20 cellular contexts compared by ENCODE assay signal in genomic region chr10:74949843-74950765, GRCh38.
DNase-seq lines count a peak whose midpoint lies in the region; ATAC-seq and TF ChIP-seq lines count a peak whose summit lies in the region.
"Had no signal": no experiment of that assay in that cellular context is flagged by ENCODE, and none has a peak within 500 bp of the region (broad histone marks: within the 10 kb centered on the region; RNA-seq: fewer than 3 reads in every experiment).

No MANE protein-coding gene starts in this region.

- TF ChIP-seq CTCF in A673 (conservative IDR thresholded peaks at IDR 0.05; ENCODE audit: low read depth, low read length) (no peak), mesothelial cell of epicardium (IDR thresholded peaks at IDR 0.05; ENCODE audit: unreplicated experiment) (no peak)

- CTCF ChIA-PET in A673 (lab: Charles Lee) = no interaction called here

- H3K27ac Mint-ChIP-seq in activated T-helper 17 cell treated with anti-CD3 and anti-CD28 coated beads, Interleukin-2, amount 50 U/mL, for 72 hours = peak overlapping the region; percentile 63
- peak overlapping the region; percentile 86 for H3K27ac Mint-ChIP-seq in mesothelial cell of epicardium
- H3K27ac Mint-ChIP-seq: activated naive CD8-positive, alpha-beta T cell treated with anti-CD3 and anti-CD28 coated beads, Interleukin-2, amount 10 ng/mL, durations not matched to agents 7 days and 5 days; T-cell had no signal

- DNase-seq in A673 (ENCODE audit: low spot score) (peak; percentile 39), ELR (ENCODE audit: low read depth) (peak; percentile 61), mesothelial cell of epicardium (ENCODE audit: low spot score in 2 of 2, unreplicated experiment in 2 of 2) (no peak), NCI-H2107 treated with DMSO at 0.1 percent for 48 hours (lab: John Stamatoyannopoulos, UW; ENCODE audit: unreplicated experiment) (no peak), G401 (ENCODE audit: low spot score) (no peak)
- DNase-seq in stimulated activated CD4-positive, alpha-beta T cell treated with anti-CD3 and anti-CD28 coated beads, Interleukin-4, amount 100 ng/mL, for 4 hours = no peak
- DNase-seq: activated CD4-positive, alpha-beta T cell treated with anti-CD3 and anti-CD28 coated beads, Interleukin-2, amount 50 U/mL, for 48 hours; activated naive CD8-positive, alpha-beta T cell treated with anti-CD3 and anti-CD28 coated beads, Interleukin-2, amount 10 ng/mL, durations not matched to agents 7 days and 5 days; activated T-cell treated with anti-CD3 and anti-CD28 coated beads, Interleukin-2, amount 50 U/mL, for 24 hours; COR-L47; dermis blood vessel endothelial cell; left ventricle myocardium inferior; NCI-H1417; NCI-H226; T-cell; upper lobe of right lung had no signal

- no peaks in the 10 kb centered on the region for H3K27me3 ChIP-seq in A673 (replicated peaks; ENCODE audit: insufficient read depth, low read depth, low read length, poor library complexity)
- H3K27me3 ChIP-seq: upper lobe of right lung had no signal

- H3K27me3 Mint-ChIP-seq in activated T-helper 17 cell treated with anti-CD3 and anti-CD28 coated beads, Interleukin-2, amount 50 U/mL, for 72 hours = no peaks in the 10 kb centered on the region
- H3K27me3 Mint-ChIP-seq in mesothelial cell of epicardium (ENCODE audit: low read depth) = no peaks in the 10 kb centered on the region
- H3K27me3 Mint-ChIP-seq: activated naive CD8-positive, alpha-beta T cell treated with anti-CD3 and anti-CD28 coated beads, Interleukin-2, amount 10 ng/mL, durations not matched to agents 7 days and 5 days; activated T-cell treated with anti-CD3 and anti-CD28 coated beads, Interleukin-2, amount 50 U/mL, for 24 hours; T-cell had no signal

- intact Hi-C loops in A673 (cut with micrococcal nuclease; ENCODE audit: unreplicated experiment) = no loop called here

- no peak overlapping the region for H3K4me3 ChIP-seq in A673 (ENCODE audit: low read depth, low read length, poor library complexity, severe bottlenecking)
- H3K4me3 ChIP-seq: left ventricle myocardium inferior, upper lobe of right lung had no signal

- ATAC-seq in activated T-helper 17 cell treated with anti-CD3 and anti-CD28 coated beads, Interleukin-2, amount 50 U/mL, for 72 hours (replicated peaks) = peak; percentile 44
- no peak for ATAC-seq in GM19395 (IDR thresholded peaks at IDR 0.05; ENCODE audit: unreplicated experiment)
- ATAC-seq: T-cell, upper lobe of right lung had no signal

- H3K27ac ChIP-seq in A673 (ENCODE audit: low read depth, low read length, poor library complexity, severe bottlenecking) = no peak overlapping the region
- H3K27ac ChIP-seq: epithelial cell of prostate, left ventricle myocardium inferior, parathyroid adenoma, upper lobe of right lung had no signal

- H3K4me1 ChIP-seq in A673 (ENCODE audit: insufficient read depth, low read length, poor library complexity, severe bottlenecking) = peaks cover 52% of the 10 kb centered on the region
- H3K4me1 ChIP-seq: parathyroid adenoma had no signal

- H3K36me3 ChIP-seq in A673 (ENCODE audit: insufficient read depth, low read length, poor library complexity, severe bottlenecking) = no peaks in the 10 kb centered on the region
- H3K36me3 ChIP-seq: left ventricle myocardium inferior, upper lobe of right lung had no signal

- no TSS peak for BruUV-seq in A673 (replicated peaks; lab: Mats Ljungman, UMichigan)

- no peaks in the 10 kb centered on the region for H3K9me3 Mint-ChIP-seq in activated T-helper 17 cell treated with anti-CD3 and anti-CD28 coated beads, Interleukin-2, amount 50 U/mL, for 72 hours
- peaks cover 5% of the 10 kb centered on the region for H3K9me3 Mint-ChIP-seq in mesothelial cell of epicardium
- H3K9me3 Mint-ChIP-seq: activated T-cell treated with anti-CD3 and anti-CD28 coated beads, Interleukin-2, amount 50 U/mL, for 24 hours; T-cell had no signal

- no peak overlapping the region for H3K4me3 Mint-ChIP-seq in activated T-helper 17 cell treated with anti-CD3 and anti-CD28 coated beads, Interleukin-2, amount 50 U/mL, for 72 hours
- H3K4me3 Mint-ChIP-seq in mesothelial cell of epicardium = no peak overlapping the region
- H3K4me3 Mint-ChIP-seq: activated naive CD8-positive, alpha-beta T cell treated with anti-CD3 and anti-CD28 coated beads, Interleukin-2, amount 10 ng/mL, durations not matched to agents 7 days and 5 days; activated T-cell treated with anti-CD3 and anti-CD28 coated beads, Interleukin-2, amount 50 U/mL, for 24 hours; T-cell had no signal

- H3K36me3 Mint-ChIP-seq in activated T-helper 17 cell treated with anti-CD3 and anti-CD28 coated beads, Interleukin-2, amount 50 U/mL, for 72 hours (ENCODE audit: low read depth) = no peaks in the 10 kb centered on the region
- peaks cover 17% of the 10 kb centered on the region for H3K36me3 Mint-ChIP-seq in mesothelial cell of epicardium

- no peaks in the 10 kb centered on the region for H3K9me3 ChIP-seq in A673 (ENCODE audit: low read depth, low read length, poor library complexity, severe bottlenecking)
- H3K9me3 ChIP-seq: left ventricle myocardium inferior, upper lobe of right lung had no signal

- in situ Hi-C loops in G401 (cut with HindIII; ENCODE audit: low sequenced_read_pairs) = no loop called here

- H3K4me1 Mint-ChIP-seq in activated T-helper 17 cell treated with anti-CD3 and anti-CD28 coated beads, Interleukin-2, amount 50 U/mL, for 72 hours = peaks cover 30% of the 10 kb centered on the region
- peaks cover 82% of the 10 kb centered on the region for H3K4me1 Mint-ChIP-seq in mesothelial cell of epicardium

- POLR2A ChIA-PET in A673 (lab: Charles Lee; ENCODE audit: low non-redundant PET) = no interaction called here

Comparison
In these comparisons a context has a peak if more than half of its experiments do, and no peak if none do; other contexts are left out.
1. DNase-seq: peak in A673 (single experiment) and ELR (single experiment); none in mesothelial cell of epicardium (0 of 2), stimulated activated CD4-positive, alpha-beta T cell treated with anti-CD3 and anti-CD28 coated beads, Interleukin-4, amount 100 ng/mL, for 4 hours (0 of 2), NCI-H2107 treated with DMSO at 0.1 percent for 48 hours (single experiment) and G401 (single experiment).